Comparison of ENCODE assay signal across 7 cellular contexts in genomic region chr12:28349196-28349595, GRCh38.
"Had no signal": no experiment of that assay in that cellular context is flagged by ENCODE, and none has a peak within 500 bp of the region (broad histone marks: within the 10 kb centered on the region; RNA-seq: fewer than 3 reads in every experiment).

No MANE protein-coding gene starts in this region.

- H3K4me3 ChIP-seq: K562 had no signal

- ATAC-seq: HepG2, K562 had no signal

- H3K4me2 ChIP-seq: KMS-11 had no signal

- H3K27ac ChIP-seq: HL-60, KMS-11 had no signal

- DNase-seq: IMR-90, KBM-7, KG1 had no signal

- H3K9ac ChIP-seq: KMS-11 had no signal
